Comparison of ENCODE assay signal across 9 cellular contexts in the genomic region with DNA sequence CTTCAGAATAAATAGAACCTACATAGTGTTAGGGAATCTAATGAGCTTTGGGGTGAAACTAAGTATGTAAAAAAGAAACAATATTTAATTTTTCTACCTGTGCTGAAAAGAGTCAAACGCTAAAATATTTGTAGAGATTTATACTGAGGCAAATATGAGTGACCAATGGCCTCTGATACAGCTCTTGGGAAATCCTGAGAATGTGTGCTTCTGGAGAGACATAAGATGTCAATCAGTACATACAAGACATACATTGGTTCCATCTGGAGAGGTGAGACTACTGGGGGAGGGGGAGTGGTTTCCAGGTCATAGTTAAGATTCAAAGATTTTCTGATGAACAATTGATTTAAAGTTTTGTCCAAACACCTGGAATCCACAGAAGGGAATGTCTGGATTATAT. TPM values are rescaled to one million over a fixed set of nuclear protein-coding genes. Genes with fewer than 3 reads are reported as not detected.
DNase-seq lines count a peak whose midpoint lies in the region; ATAC-seq, FAIRE-seq and TF ChIP-seq lines count a peak whose summit lies in the region.
"Had no signal": no experiment of that assay in that cellular context is flagged by ENCODE, and none has a peak within 500 bp of the region (broad histone marks: within the 10 kb centered on the region; RNA-seq: fewer than 3 reads in every experiment).

No MANE protein-coding gene starts in this region.

- peaks cover 28% of the 10 kb centered on the region for H3K27me3 ChIP-seq in keratinocyte (ENCODE audit: control insufficient read depth, extremely low read depth, insufficient read depth, low read length)
- no peaks in the 10 kb centered on the region for H3K27me3 ChIP-seq in stomach

- H3K9me3 ChIP-seq in keratinocyte (ENCODE audit: control insufficient read depth, low read depth, low read length): no peaks in the 10 kb centered on the region
- no peaks in the 10 kb centered on the region for H3K9me3 ChIP-seq in stomach

- TF ChIP-seq EP300 in stomach (IDR thresholded peaks at IDR 0.05): no peak

- H3K36me3 ChIP-seq in keratinocyte (ENCODE audit: control insufficient read depth in 2 of 2, extremely low read depth in 1 of 2, insufficient read depth in 2 of 2, low read length in 2 of 2): no peaks in the 10 kb centered on the region
- no peaks in the 10 kb centered on the region for H3K36me3 ChIP-seq in stomach

- H3K9me1 ChIP-seq in keratinocyte (ENCODE audit: control insufficient read depth, extremely low read depth, insufficient read depth, low read length): no peaks in the 10 kb centered on the region

- ATAC-seq in GM21381 (IDR thresholded peaks at IDR 0.05; ENCODE audit: unreplicated experiment): no peak
- no peak for ATAC-seq in left colon

- dilution Hi-C loops in keratinocyte (cut with MboI; ENCODE audit: extremely low pct_ligation_motif_present, low sequenced_read_pairs): no loop called here

- no peak for FAIRE-seq in keratinocyte (lab: Jason Lieb, UNC)
- FAIRE-seq: A204.1 had no signal

- intact Hi-C loops in activated T-helper 1 cell treated with anti-CD3 and anti-CD28 coated beads, Interleukin-12 subunit alpha, Interleukin-12 subunit beta, Interleukin-2, Interleukin-4 antibody, amounts not matched to agents 30 ng/mL and 10 ng/mL and 1 ng/mL, durations not matched to agents 14 hours and 24 hours and 36 hours (cut with micrococcal nuclease): no loop called here
- intact Hi-C loops in stomach (cut with DNase I; ENCODE audit: low total_unique reads): no loop called here
- intact Hi-C loops in left colon (cut with DNase I, micrococcal nuclease): no loop called here

- H3K79me2 ChIP-seq in keratinocyte (ENCODE audit: control insufficient read depth, insufficient read depth, low read length): no peaks in the 10 kb centered on the region

- TF ChIP-seq POLR2A in stomach (IDR thresholded peaks at IDR 0.05): no peak

- peak overlapping the region; percentile 91 for H3K4me2 ChIP-seq in keratinocyte (ENCODE audit: control insufficient read depth, extremely low read depth, insufficient read depth, low read depth, low read length)

- DNase-seq in NCI-H510A treated with DMSO at 0.1 percent for 48 hours (lab: John Stamatoyannopoulos, UW) (peak; percentile 20), NCI-H510A (lab: John Stamatoyannopoulos, UW) (no peak), keratinocyte (ENCODE audit: low read depth, low spot score) (no peak), stomach (no peak), left colon (no peak)
- DNase-seq in activated T-helper 1 cell treated with anti-CD3 and anti-CD28 coated beads, Interleukin-12 subunit alpha, Interleukin-12 subunit beta, Interleukin-2, Interleukin-4 antibody, amounts not matched to agents 30 ng/mL and 10 ng/mL and 1 ng/mL, durations not matched to agents 14 hours and 24 hours and 36 hours (ENCODE audit: low spot score): no peak
- no peak for DNase-seq in stimulated activated naive CD4-positive, alpha-beta T cell treated with Interleukin-2 at 50 U/mL for 16 hours (lab: John Stamatoyannopoulos, UW)

- no peaks in the 10 kb centered on the region for H4K20me1 ChIP-seq in keratinocyte (ENCODE audit: control insufficient read depth, extremely low read depth, insufficient read depth, low read length)

- H3K36me3 Mint-ChIP-seq in activated T-helper 1 cell treated with anti-CD3 and anti-CD28 coated beads, Interleukin-12 subunit alpha, Interleukin-12 subunit beta, Interleukin-2, Interleukin-4 antibody, amounts not matched to agents 30 ng/mL and 10 ng/mL and 1 ng/mL, durations not matched to agents 14 hours and 24 hours and 36 hours (ENCODE audit: low read depth): peaks cover 2% of the 10 kb centered on the region

- H3K4me3 ChIP-seq in keratinocyte (ENCODE audit: control insufficient read depth in 2 of 3, extremely low read depth in 1 of 3, insufficient read depth in 2 of 3, low read depth in 1 of 3, low read length in 3 of 3) (peak overlapping the region in 1 of 3 experiments; percentile 71), stomach (peak overlapping the region; percentile 66 to 74 (median 70))

- no peak overlapping the region for H2AFZ ChIP-seq in keratinocyte (ENCODE audit: control insufficient read depth, low read length)

- peaks cover 7% of the 10 kb centered on the region for H3K4me1 ChIP-seq in keratinocyte (ENCODE audit: control insufficient read depth, extremely low read depth, insufficient read depth, low read length)
- peaks cover 13 to 43% (median 36%) of the 10 kb centered on the region in 4 donors for H3K4me1 ChIP-seq in stomach

- H3K4me1 Mint-ChIP-seq in activated T-helper 1 cell treated with anti-CD3 and anti-CD28 coated beads, Interleukin-12 subunit alpha, Interleukin-12 subunit beta, Interleukin-2, Interleukin-4 antibody, amounts not matched to agents 30 ng/mL and 10 ng/mL and 1 ng/mL, durations not matched to agents 14 hours and 24 hours and 36 hours (ENCODE audit: low read depth): peaks cover 13% of the 10 kb centered on the region

- TF ChIP-seq CTCF in keratinocyte (optimal IDR thresholded peaks at IDR 0.05 in 1 of 3, IDR thresholded peaks at IDR 0.05 in 1 of 3, conservative IDR thresholded peaks at IDR 0.05 in 1 of 3; ENCODE audit: extremely low read depth in 1 of 3, insufficient read depth in 2 of 3, low read length in 3 of 3): no peak
- TF ChIP-seq CTCF in stomach (IDR thresholded peaks at IDR 0.05): no peak

- H3K27me3 Mint-ChIP-seq in activated T-helper 1 cell treated with anti-CD3 and anti-CD28 coated beads, Interleukin-12 subunit alpha, Interleukin-12 subunit beta, Interleukin-2, Interleukin-4 antibody, amounts not matched to agents 30 ng/mL and 10 ng/mL and 1 ng/mL, durations not matched to agents 14 hours and 24 hours and 36 hours (ENCODE audit: insufficient read depth): peaks cover 32% of the 10 kb centered on the region

- peak overlapping the region; percentile 85 for H3K4me3 Mint-ChIP-seq in activated T-helper 1 cell treated with anti-CD3 and anti-CD28 coated beads, Interleukin-12 subunit alpha, Interleukin-12 subunit beta, Interleukin-2, Interleukin-4 antibody, amounts not matched to agents 30 ng/mL and 10 ng/mL and 1 ng/mL, durations not matched to agents 14 hours and 24 hours and 36 hours

- no peak overlapping the region for H3K9ac ChIP-seq in keratinocyte (ENCODE audit: control insufficient read depth, extremely low read depth, insufficient read depth, low read length)

- H3K27ac ChIP-seq in keratinocyte (ENCODE audit: control insufficient read depth, insufficient read depth, low read length) (no peak overlapping the region), stomach (peak overlapping the region in 3 of 5 donors; percentile 74 to 81 (median 79))

- H3K27ac Mint-ChIP-seq in activated T-helper 1 cell treated with anti-CD3 and anti-CD28 coated beads, Interleukin-12 subunit alpha, Interleukin-12 subunit beta, Interleukin-2, Interleukin-4 antibody, amounts not matched to agents 30 ng/mL and 10 ng/mL and 1 ng/mL, durations not matched to agents 14 hours and 24 hours and 36 hours: no peak overlapping the region

- 17 to 48% (median 32%) methylated on average over 1 of the region's 1 CpG for WGBS in stomach, 5 donors

- H3K9me3 Mint-ChIP-seq in activated T-helper 1 cell treated with anti-CD3 and anti-CD28 coated beads, Interleukin-12 subunit alpha, Interleukin-12 subunit beta, Interleukin-2, Interleukin-4 antibody, amounts not matched to agents 30 ng/mL and 10 ng/mL and 1 ng/mL, durations not matched to agents 14 hours and 24 hours and 36 hours: no peaks in the 10 kb centered on the region

RNA-seq across cellular contexts. Expression of a gene that starts 1.0 kb away (rescaled TPM):
- total RNA-seq in activated T-helper 1 cell treated with anti-CD3 and anti-CD28 coated beads, Interleukin-12 subunit alpha, Interleukin-12 subunit beta, Interleukin-2, Interleukin-4 antibody, amounts not matched to agents 30 ng/mL and 10 ng/mL and 1 ng/mL, durations not matched to agents 14 hours and 24 hours and 36 hours: 4.8 and 5.7 TPM in 2 replicates
- 0.05 to 0.25 TPM (median 0.14 TPM) in 3 replicates for polyA plus RNA-seq in keratinocyte
- polyA plus RNA-seq in keratinocyte (2011; ENCODE audit: low read depth): not detected
- not detected in 2 replicates for polyA plus RNA-seq in keratinocyte (2011; cell fraction: cytosol; rRNA removed)
- polyA plus RNA-seq in keratinocyte (2011; cell fraction: nucleus; rRNA removed): not detected in 2 replicates
- 0.14 TPM in 1 of 2 replicates, not detected in the other for polyA plus RNA-seq in keratinocyte (2012; ENCODE audit: low replicate concordance)
- polyA minus RNA-seq in keratinocyte: 0.13 TPM in 1 of 3 replicates, not detected in the others
- polyA minus RNA-seq in keratinocyte (2011; cell fraction: cytosol; rRNA and poly(A)+ RNA removed): not detected
- polyA minus RNA-seq in keratinocyte (2011; cell fraction: nucleus; rRNA and poly(A)+ RNA removed): not detected in 2 replicates
- 10 to 100 TPM in 4 of 5 donors, 1 to 10 TPM in 1; 2.9 to 82.0 (median 57.6) TPM for total RNA-seq in stomach
- 10 to 100 TPM; 11.0 to 32.7 (median 16.3) TPM for polyA plus RNA-seq in stomach
- total RNA-seq in left colon: 10 to 100 TPM; 18.1 to 29.9 TPM

RNA-seq across cellular contexts. Expression of a gene that starts 39.3 kb away (rescaled TPM):
- not detected in 2 replicates for total RNA-seq in activated T-helper 1 cell treated with anti-CD3 and anti-CD28 coated beads, Interleukin-12 subunit alpha, Interleukin-12 subunit beta, Interleukin-2, Interleukin-4 antibody, amounts not matched to agents 30 ng/mL and 10 ng/mL and 1 ng/mL, durations not matched to agents 14 hours and 24 hours and 36 hours
- polyA plus RNA-seq in keratinocyte (not detected in 3 replicates), stomach (not detected)
- not detected for polyA plus RNA-seq in keratinocyte (2011; ENCODE audit: low read depth)
- not detected in 2 replicates for polyA plus RNA-seq in keratinocyte (2011; cell fraction: cytosol; rRNA removed)
- not detected in 2 replicates for polyA plus RNA-seq in keratinocyte (2011; cell fraction: nucleus; rRNA removed)
- polyA plus RNA-seq in keratinocyte (2012; ENCODE audit: low replicate concordance): not detected in 2 replicates
- not detected in 3 replicates for polyA minus RNA-seq in keratinocyte
- polyA minus RNA-seq in keratinocyte (2011; cell fraction: cytosol; rRNA and poly(A)+ RNA removed): not detected
- not detected in 2 replicates for polyA minus RNA-seq in keratinocyte (2011; cell fraction: nucleus; rRNA and poly(A)+ RNA removed)
- total RNA-seq in stomach (not detected), left colon (not detected)
